In genomic region chr16:26563018-26563417, GRCh38 we compare ENCODE assay signal across 3 cellular contexts.
TF ChIP-seq lines count a peak whose summit lies in the region.

No MANE protein-coding gene starts in this region.

TF ChIP-seq in HepG2, 621 proteins besides CTCF, POLR2A, EP300 and RAD21 (continued from another document):
- TF ChIP-seq CEBPZ (IDR thresholded peaks at IDR 0.05; ENCODE audit: low read length) (no peak), KLF15 (CRISPR knock-in tag; IDR thresholded peaks at IDR 0.05; ENCODE audit: borderline replicate concordance) (no peak), ESRRA (CRISPR knock-in tag; IDR thresholded peaks at IDR 0.05; ENCODE audit: low read depth) (no peak), MAFK (conservative IDR thresholded peaks at IDR 0.05 in 1 of 2, IDR thresholded peaks at IDR 0.05 in 1 of 2; ENCODE audit: low read length in 2 of 2) (peak; percentile 65 to 73; a peak in 3 of 4 replicates), ZXDC (CRISPR knock-in tag; IDR thresholded peaks at IDR 0.05) (no peak), ZNF460 (CRISPR knock-in tag; IDR thresholded peaks at IDR 0.05; ENCODE audit: borderline replicate concordance) (no peak)

TF ChIP-seq in A549, 52 proteins besides CTCF, POLR2A, EP300 and RAD21 (continued from another document):
- TF ChIP-seq E2F6 (IDR thresholded peaks at IDR 0.05; ENCODE audit: borderline replicate concordance, low read depth): no peak
TF ChIP-seq in A549: peak in this region for 1.

TF ChIP-seq in K562, 482 proteins besides CTCF, POLR2A, EP300 and RAD21 (continued from another document):
- TF ChIP-seq C11orf30 (IDR thresholded peaks at IDR 0.05; ENCODE audit: low read depth): peak; percentile 38; the same call in 1 of the 2 replicates
- no peak for TF ChIP-seq ZNF263 (CRISPR knock-in tag; IDR thresholded peaks at IDR 0.05; ENCODE audit: borderline replicate concordance)
- peak; percentile 66 for TF ChIP-seq ZNF316 (IDR thresholded peaks at IDR 0.05)
- TF ChIP-seq NR3C1 (CRISPR knock-in tag; IDR thresholded peaks at IDR 0.05): no peak
- TF ChIP-seq SIRT6 (IDR thresholded peaks at IDR 0.05; ENCODE audit: low read depth, low read length): no peak
